Comparison of ENCODE assay signal across 1 cellular context in genomic region chr5:68547621-68548020, GRCh38.
TF ChIP-seq lines count a peak whose summit lies in the region.

No MANE protein-coding gene starts in this region.

TF ChIP-seq in GM23338, 12 proteins besides CTCF, POLR2A, EP300 and RAD21 (continued from another document):
- TF ChIP-seq ZNF462 (CRISPR knock-in tag; IDR thresholded peaks at IDR 0.05): no peak
- TF ChIP-seq ETS1 (IDR thresholded peaks at IDR 0.05): no peak
- TF ChIP-seq NANOG (IDR thresholded peaks at IDR 0.05; ENCODE audit: borderline replicate concordance): no peak
- TF ChIP-seq REST (IDR thresholded peaks at IDR 0.05; ENCODE audit: unreplicated experiment): no peak
- no peak for TF ChIP-seq ZNF331 (CRISPR knock-in tag; IDR thresholded peaks at IDR 0.05; ENCODE audit: low read depth)
- TF ChIP-seq CREB1 (CRISPR knock-in tag; IDR thresholded peaks at IDR 0.05; ENCODE audit: low read depth): no peak
